ENCODE assay signal across 22 cellular contexts in the genomic region with DNA sequence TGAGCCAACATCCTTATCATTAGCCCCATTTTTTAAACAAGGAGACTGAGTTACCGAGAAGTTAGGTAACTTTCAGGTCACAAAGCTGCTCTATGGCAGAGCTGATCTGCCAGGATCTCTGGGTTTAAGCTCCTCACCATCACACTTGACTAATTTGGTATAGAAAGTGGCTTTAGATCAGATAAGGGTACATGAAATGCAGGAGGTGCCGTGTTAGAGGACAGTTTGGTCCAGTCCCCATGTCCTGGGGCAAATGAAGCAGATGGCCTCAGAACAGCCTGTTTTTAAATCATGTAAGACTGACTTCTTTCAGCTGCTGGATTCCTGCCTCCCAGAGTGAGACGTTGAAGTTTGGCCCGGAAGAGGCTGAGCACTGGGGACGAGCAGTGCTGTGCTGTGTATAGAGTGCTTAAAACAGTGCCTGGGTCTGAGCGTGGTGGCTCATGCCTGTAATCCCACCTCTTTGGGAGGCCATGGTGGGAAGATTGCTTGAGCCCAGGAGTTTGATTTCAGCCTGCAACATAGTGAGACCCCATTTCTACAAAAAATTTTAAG.
DNase-seq lines count a peak whose midpoint lies in the region; ATAC-seq and TF ChIP-seq lines count a peak whose summit lies in the region.
"Had no signal": no experiment of that assay in that cellular context is flagged by ENCODE, and none has a peak within 500 bp of the region (broad histone marks: within the 10 kb centered on the region; RNA-seq: fewer than 3 reads in every experiment).

No MANE protein-coding gene starts in this region.

- no peak overlapping the region for H3K4me3 Mint-ChIP-seq in memory B cell
- no peak overlapping the region for H3K4me3 Mint-ChIP-seq in type B pancreatic cell
- H3K4me3 Mint-ChIP-seq: CD4-positive, alpha-beta T cell; HFFc6 had no signal

- H3K9me3 Mint-ChIP-seq in memory B cell: no peaks in the 10 kb centered on the region
- no peaks in the 10 kb centered on the region for H3K9me3 Mint-ChIP-seq in type B pancreatic cell
- H3K9me3 Mint-ChIP-seq: CD4-positive, alpha-beta T cell had no signal

- H3K27me3 Mint-ChIP-seq in memory B cell (no peaks in the 10 kb centered on the region), type B pancreatic cell (no peaks in the 10 kb centered on the region)
- H3K27me3 Mint-ChIP-seq: CD4-positive, alpha-beta T cell had no signal

- H3K27ac ChIP-seq in RWPE1: no peak overlapping the region
- H3K27ac ChIP-seq: 22Rv1, BLaER1, GM23248 had no signal

- POLR2A ChIA-PET in RWPE1 (lab: Yijun Ruan, JAX; ENCODE audit: low non-redundant PET): no interaction called here

- H3K4me1 Mint-ChIP-seq in memory B cell (peaks cover 41% of the 10 kb centered on the region), type B pancreatic cell (ENCODE audit: unreplicated experiment) (no peaks in the 10 kb centered on the region)

- H3K36me3 Mint-ChIP-seq in memory B cell (peaks cover 21% of the 10 kb centered on the region), type B pancreatic cell (no peaks in the 10 kb centered on the region)

- no peak for ATAC-seq in SK-N-SH treated with all-trans-retinoic acid at 6 μM for 48 hours
- ATAC-seq in memory B cell (ENCODE audit: low read depth): no peak

- TF ChIP-seq CTCF in type B pancreatic cell (conservative IDR thresholded peaks at IDR 0.05) (no peak), RWPE1 (conservative IDR thresholded peaks at IDR 0.05; ENCODE audit: low read depth) (no peak)

- peak; percentile 33 for DNase-seq in activated CD8-positive, alpha-beta memory T cell treated with anti-CD3 and anti-CD28 coated beads for 24 hours
- no peak for DNase-seq in activated CD8-positive, alpha-beta memory T cell treated with anti-CD3 and anti-CD28 coated beads, Interleukin-2, amount 50 U/mL, for 48 hours
- DNase-seq in memory B cell (ENCODE audit: low spot score in 2 of 2) (no peak), type B pancreatic cell (ENCODE audit: extremely low spot score, unreplicated experiment) (peak; percentile 20), SW480 (ENCODE audit: low spot score) (no peak), AG20443 (ENCODE audit: low spot score) (no peak), RWPE1 (ENCODE audit: low spot score) (no peak)
- DNase-seq: CD4-positive, alpha-beta T cell; COR-L47; GM23248; HFFc6; KG1; MG63; NCI-H1105 treated with DMSO at 0.1 percent for 48 hours; NCI-H146; NCI-H1930; NCI-H2107; NCI-H524 treated with DMSO at 0.1 percent for 48 hours; NCI-H774 had no signal

- H3K27ac Mint-ChIP-seq in memory B cell: peak overlapping the region; percentile 69
- no peak overlapping the region for H3K27ac Mint-ChIP-seq in type B pancreatic cell
- H3K27ac Mint-ChIP-seq: CD4-positive, alpha-beta T cell; HFFc6 had no signal

- CTCF ChIA-PET in RWPE1 (lab: Yijun Ruan, JAX): no interaction called here

TF ChIP-seq in SK-N-SH treated with all-trans-retinoic acid at 6 μM for 48 hours, 23 proteins besides CTCF, POLR2A, EP300 and RAD21:
- TF ChIP-seq ZC3H10 (CRISPR knock-in tag; IDR thresholded peaks at IDR 0.05): no peak
- TF ChIP-seq, protein P1, sequence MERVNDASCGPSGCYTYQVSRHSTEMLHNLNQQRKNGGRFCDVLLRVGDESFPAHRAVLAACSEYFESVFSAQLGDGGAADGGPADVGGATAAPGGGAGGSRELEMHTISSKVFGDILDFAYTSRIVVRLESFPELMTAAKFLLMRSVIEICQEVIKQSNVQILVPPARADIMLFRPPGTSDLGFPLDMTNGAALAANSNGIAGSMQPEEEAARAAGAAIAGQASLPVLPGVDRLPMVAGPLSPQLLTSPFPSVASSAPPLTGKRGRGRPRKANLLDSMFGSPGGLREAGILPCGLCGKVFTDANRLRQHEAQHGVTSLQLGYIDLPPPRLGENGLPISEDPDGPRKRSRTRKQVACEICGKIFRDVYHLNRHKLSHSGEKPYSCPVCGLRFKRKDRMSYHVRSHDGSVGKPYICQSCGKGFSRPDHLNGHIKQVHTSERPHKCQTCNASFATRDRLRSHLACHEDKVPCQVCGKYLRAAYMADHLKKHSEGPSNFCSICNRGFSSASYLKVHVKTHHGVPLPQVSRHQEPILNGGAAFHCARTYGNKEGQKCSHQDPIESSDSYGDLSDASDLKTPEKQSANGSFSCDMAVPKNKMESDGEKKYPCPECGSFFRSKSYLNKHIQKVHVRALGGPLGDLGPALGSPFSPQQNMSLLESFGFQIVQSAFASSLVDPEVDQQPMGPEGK (CRISPR knock-in tag; IDR thresholded peaks at IDR 0.05; ENCODE audit: borderline replicate concordance): no peak
- TF ChIP-seq, protein P2, sequence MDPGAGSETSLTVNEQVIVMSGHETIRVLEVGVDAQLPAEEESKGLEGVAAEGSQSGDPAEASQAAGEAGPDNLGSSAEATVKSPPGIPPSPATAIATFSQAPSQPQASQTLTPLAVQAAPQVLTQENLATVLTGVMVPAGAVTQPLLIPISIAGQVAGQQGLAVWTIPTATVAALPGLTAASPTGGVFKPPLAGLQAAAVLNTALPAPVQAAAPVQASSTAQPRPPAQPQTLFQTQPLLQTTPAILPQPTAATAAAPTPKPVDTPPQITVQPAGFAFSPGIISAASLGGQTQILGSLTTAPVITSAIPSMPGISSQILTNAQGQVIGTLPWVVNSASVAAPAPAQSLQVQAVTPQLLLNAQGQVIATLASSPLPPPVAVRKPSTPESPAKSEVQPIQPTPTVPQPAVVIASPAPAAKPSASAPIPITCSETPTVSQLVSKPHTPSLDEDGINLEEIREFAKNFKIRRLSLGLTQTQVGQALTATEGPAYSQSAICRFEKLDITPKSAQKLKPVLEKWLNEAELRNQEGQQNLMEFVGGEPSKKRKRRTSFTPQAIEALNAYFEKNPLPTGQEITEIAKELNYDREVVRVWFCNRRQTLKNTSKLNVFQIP (CRISPR knock-in tag; IDR thresholded peaks at IDR 0.05; ENCODE audit: borderline replicate concordance, low read depth): no peak
- peak; percentile 65; the same call in 1 of the 2 replicates for TF ChIP-seq TCF4 (CRISPR knock-in tag; IDR thresholded peaks at IDR 0.05; ENCODE audit: borderline replicate concordance)
- TF ChIP-seq ZFP30 (CRISPR knock-in tag; IDR thresholded peaks at IDR 0.05): no peak
TF ChIP-seq in SK-N-SH treated with all-trans-retinoic acid at 6 μM for 48 hours: peak in this region for 1.

Comparison
In these comparisons a context has a peak if more than half of its experiments do, and no peak if none do; other contexts are left out.
1. DNase-seq: peak in activated CD8-positive, alpha-beta memory T cell treated with anti-CD3 and anti-CD28 coated beads for 24 hours (single experiment) and type B pancreatic cell (single experiment); none in activated CD8-positive, alpha-beta memory T cell treated with anti-CD3 and anti-CD28 coated beads, Interleukin-2, amount 50 U/mL, for 48 hours (single experiment), memory B cell (0 of 2), SW480 (single experiment), AG20443 (single experiment) and RWPE1 (single experiment).